18 cellular contexts compared by ENCODE assay signal in the genomic region with DNA sequence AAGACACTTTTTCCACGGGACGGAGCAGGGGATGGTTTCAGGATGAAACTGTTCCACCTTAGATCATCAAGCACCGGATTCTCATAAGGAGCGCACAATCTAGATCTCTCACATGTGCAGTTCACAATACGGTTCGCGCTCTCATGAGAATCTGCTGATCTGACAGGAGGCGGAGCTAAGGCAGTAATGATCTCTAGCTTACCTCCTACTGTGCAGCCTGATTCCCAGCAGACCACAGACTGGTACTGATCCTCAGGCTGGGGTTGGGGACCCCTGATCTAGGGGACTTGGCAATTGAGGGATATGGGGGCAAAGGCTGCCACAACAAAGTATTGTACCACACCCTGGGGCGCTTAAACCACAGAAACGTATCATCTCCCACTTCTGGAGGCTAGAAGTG. TPM values are rescaled to one million over a fixed set of nuclear protein-coding genes. Genes with fewer than 3 reads are reported as not detected.
DNase-seq lines count a peak whose midpoint lies in the region; ATAC-seq and TF ChIP-seq lines count a peak whose summit lies in the region.
"Had no signal": no experiment of that assay in that cellular context is flagged by ENCODE, and none has a peak within 500 bp of the region (broad histone marks: within the 10 kb centered on the region; RNA-seq: fewer than 3 reads in every experiment).

No MANE protein-coding gene starts in this region.

- H3K4me3 ChIP-seq in A673 (ENCODE audit: low read depth, low read length, poor library complexity, severe bottlenecking), result no peak overlapping the region
- no peak overlapping the region for H3K4me3 ChIP-seq in DND-41 (ENCODE audit: low read depth in 1 of 2, low read length in 2 of 2)
- no peak overlapping the region for H3K4me3 ChIP-seq in WERI-Rb-1 (ENCODE audit: low read depth, low read length)

- POLR2A ChIA-PET in A673 (lab: Charles Lee; ENCODE audit: low non-redundant PET), result no interaction called here

- no peaks in the 10 kb centered on the region for H3K9me3 ChIP-seq in A673 (ENCODE audit: low read depth, low read length, poor library complexity, severe bottlenecking)
- H3K9me3 ChIP-seq in DND-41 (ENCODE audit: insufficient read depth, low read length, severe bottlenecking), result no peaks in the 10 kb centered on the region
- no peaks in the 10 kb centered on the region for H3K9me3 ChIP-seq in WERI-Rb-1 (ENCODE audit: severe bottlenecking)
- H3K9me3 ChIP-seq: BE2C, Caco-2 had no signal

- H4K20me1 ChIP-seq in DND-41 (ENCODE audit: insufficient read depth, low read length), result no peaks in the 10 kb centered on the region

- H3K27me3 ChIP-seq in A673 (replicated peaks; ENCODE audit: insufficient read depth, low read depth, low read length, poor library complexity), result no peaks in the 10 kb centered on the region
- no peaks in the 10 kb centered on the region for H3K27me3 ChIP-seq in DND-41 (ENCODE audit: insufficient read depth, low read length, poor library complexity)
- H3K27me3 ChIP-seq in WERI-Rb-1 (ENCODE audit: insufficient read depth, low read depth, severe bottlenecking), result peaks cover 6% of the 10 kb centered on the region
- H3K27me3 ChIP-seq: BE2C had no signal

- H3K4me1 ChIP-seq in A673 (ENCODE audit: insufficient read depth, low read length, poor library complexity, severe bottlenecking), result no peaks in the 10 kb centered on the region
- peaks cover 16% of the 10 kb centered on the region for H3K4me1 ChIP-seq in DND-41 (ENCODE audit: insufficient read depth, low read length)
- H3K4me1 ChIP-seq: BE2C, Caco-2 had no signal

- no peak overlapping the region for H3K4me2 ChIP-seq in DND-41 (ENCODE audit: insufficient read depth, low read length)

- intact Hi-C loops in A673 (cut with micrococcal nuclease; ENCODE audit: unreplicated experiment), result loop anchor here (10.0 kb wide), 1 partner anchor 1169 kb away; no protein-coding TSS in a partner anchor

- no peaks in the 10 kb centered on the region for H3K79me2 ChIP-seq in DND-41 (ENCODE audit: insufficient read depth, low read length)

- ATAC-seq in DND-41 (ENCODE audit: insufficient read depth, low read depth), result no peak
- ATAC-seq in GM19395 (IDR thresholded peaks at IDR 0.05; ENCODE audit: unreplicated experiment), result no peak
- ATAC-seq in HG02938 (IDR thresholded peaks at IDR 0.05; ENCODE audit: unreplicated experiment), result no peak
- ATAC-seq: HCT116 had no signal

- H3K36me3 ChIP-seq in A673 (ENCODE audit: insufficient read depth, low read length, poor library complexity, severe bottlenecking), result no peaks in the 10 kb centered on the region
- no peaks in the 10 kb centered on the region for H3K36me3 ChIP-seq in DND-41 (ENCODE audit: insufficient read depth, low read length)
- H3K36me3 ChIP-seq in WERI-Rb-1, result no peaks in the 10 kb centered on the region
- H3K36me3 ChIP-seq: BE2C had no signal

- no peak overlapping the region for H2AFZ ChIP-seq in DND-41 (ENCODE audit: low read depth, low read length)

- CTCF ChIA-PET in A673 (lab: Charles Lee), result no interaction called here

- peak; percentile 28 for DNase-seq in NCI-H82 (lab: John Stamatoyannopoulos, UW)
- no peak for DNase-seq in NCI-H82 treated with DMSO at 0.1 percent for 48 hours (lab: John Stamatoyannopoulos, UW; ENCODE audit: unreplicated experiment)
- DNase-seq in A673 (ENCODE audit: low spot score), result peak; percentile 14
- peak; percentile 11 for DNase-seq in DND-41
- DNase-seq in WERI-Rb-1, result peak; percentile 56
- DNase-seq: ACHN; BE2C; C1 segment of cervical spinal cord; Caco-2; CD4-positive, CD25-positive, alpha-beta regulatory T cell; GF-D8; GOT3; H7; HFFc6; IMR-90 had no signal

- no peak overlapping the region for H3K9ac ChIP-seq in DND-41 (ENCODE audit: low read depth, low read length)

- no TSS peak for BruUV-seq in A673 (replicated peaks; lab: Mats Ljungman, UMichigan)

- no peak for TF ChIP-seq CTCF in A673 (conservative IDR thresholded peaks at IDR 0.05; ENCODE audit: low read depth, low read length)
- no peak for TF ChIP-seq CTCF in DND-41 (IDR thresholded peaks at IDR 0.05; ENCODE audit: borderline replicate concordance, extremely low read depth, low read length, poor library complexity, severe bottlenecking)
- no peak for TF ChIP-seq CTCF in WERI-Rb-1 (IDR thresholded peaks at IDR 0.05; ENCODE audit: low read depth, low read length)

- H3K27ac ChIP-seq in A673 (ENCODE audit: low read depth, low read length, poor library complexity, severe bottlenecking) (no peak overlapping the region), DND-41 (ENCODE audit: low read length) (no peak overlapping the region), WERI-Rb-1 (peak overlapping the region; percentile 26)

RNA-seq across cellular contexts. Expression of gene ZNF185, which starts 25.7 kb away (rescaled TPM):
- 2.1 and 2.2 TPM in 2 replicates for total RNA-seq in A673 (2021)
